Comparison of ENCODE assay signal across 37 cellular contexts in the genomic region with DNA sequence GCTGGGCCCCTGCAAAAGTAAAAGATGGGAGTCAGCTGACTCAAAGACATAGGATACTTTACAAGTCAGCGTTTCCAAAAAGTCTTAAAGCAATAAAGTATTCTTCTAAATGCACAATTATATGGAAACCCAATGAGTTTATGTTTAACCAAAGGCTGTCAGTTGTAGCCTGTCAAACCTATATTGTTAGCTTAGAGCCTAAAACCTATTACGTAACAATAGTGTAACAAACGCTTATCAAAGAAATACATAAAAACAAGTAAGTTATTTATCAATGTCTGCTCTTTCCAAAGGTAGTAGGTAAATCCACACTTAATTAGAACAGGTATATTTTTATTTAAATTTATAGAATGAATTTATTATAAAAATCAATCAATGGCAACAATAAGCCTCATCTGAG.
"Had no signal": no experiment of that assay in that cellular context is flagged by ENCODE, and none has a peak within 500 bp of the region (broad histone marks: within the 10 kb centered on the region; RNA-seq: fewer than 3 reads in every experiment).

No MANE protein-coding gene starts in this region.

- H3K36me3 ChIP-seq: adrenal gland, cardiac muscle cell had no signal

- H3K4me3 Mint-ChIP-seq: activated B cell treated with CpG ODN at 0.5 μM for 24 hours; activated CD4-positive, alpha-beta memory T cell treated with anti-CD3 and anti-CD28 coated beads for 36 hours; activated CD4-positive, alpha-beta T cell treated with anti-CD3 and anti-CD28 coated beads, Interleukin-2, amount 10 ng/mL, durations not matched to agents 24 days and 14 days; activated CD8-positive, alpha-beta T cell treated with anti-CD3 and anti-CD28 coated beads for 36 hours; activated naive CD4-positive, alpha-beta T cell treated with anti-CD3 and anti-CD28 coated beads for 36 hours; activated naive CD8-positive, alpha-beta T cell treated with anti-CD3 and anti-CD28 coated beads for 36 hours; activated T-cell treated with anti-CD3 and anti-CD28 coated beads, Interleukin-2, amount 50 U/mL, for 4 hours; activated T-cell treated with anti-CD3 and anti-CD28 coated beads, Interleukin-2, amount 50 U/mL, for 72 hours; activated T-helper 1 cell treated with anti-CD3 and anti-CD28 coated beads, Interleukin-12 subunit alpha, Interleukin-12 subunit beta, Interleukin-2, Interleukin-4 antibody, amounts not matched to agents 30 ng/mL and 10 ng/mL and 1 ng/mL, durations not matched to agents 14 hours and 24 hours and 36 hours; activated T-helper 17 cell treated with anti-CD3 and anti-CD28 coated beads, Interleukin-2, amount 50 U/mL, for 72 hours; brain; central memory CD8-positive, alpha-beta T cell; T-helper 1 cell treated with Interleukin-12 subunit alpha and Interleukin-12 subunit beta and Interleukin-4 antibody, amounts not matched to agents 30 μg/mL and 1 μg/mL, for 36 hours; T-helper 2 cell treated with Interferon-gamma antibody and Interleukin-4, amounts not matched to agents 5 μg/mL and 100 μg/mL, for 36 hours had no signal

- H3K9me3 Mint-ChIP-seq: activated CD4-positive, alpha-beta memory T cell treated with anti-CD3 and anti-CD28 coated beads for 36 hours; activated CD4-positive, alpha-beta T cell treated with anti-CD3 and anti-CD28 coated beads, Interleukin-2, amount 10 ng/mL, durations not matched to agents 24 days and 14 days; activated CD8-positive, alpha-beta T cell treated with anti-CD3 and anti-CD28 coated beads for 36 hours; activated naive CD4-positive, alpha-beta T cell treated with anti-CD3 and anti-CD28 coated beads for 36 hours; activated naive CD4-positive, alpha-beta T cell treated with anti-CD3 and anti-CD28 coated beads, Interleukin-2, amount 50 U/mL, for 72 hours; activated naive CD8-positive, alpha-beta T cell treated with anti-CD3 and anti-CD28 coated beads for 36 hours; activated T-cell treated with anti-CD3 and anti-CD28 coated beads, Interleukin-2, amount 50 U/mL, for 4 hours; activated T-cell treated with anti-CD3 and anti-CD28 coated beads, Interleukin-2, amount 50 U/mL, for 72 hours; activated T-helper 1 cell treated with anti-CD3 and anti-CD28 coated beads, Interleukin-12 subunit alpha, Interleukin-12 subunit beta, Interleukin-2, Interleukin-4 antibody, amounts not matched to agents 30 ng/mL and 10 ng/mL and 1 ng/mL, durations not matched to agents 14 hours and 24 hours and 36 hours; activated T-helper 17 cell treated with anti-CD3 and anti-CD28 coated beads, Interleukin-2, amount 50 U/mL, for 72 hours; central memory CD8-positive, alpha-beta T cell; T-helper 2 cell treated with Interferon-gamma antibody and Interleukin-4, amounts not matched to agents 5 μg/mL and 100 μg/mL, for 36 hours had no signal

- H3K4me1 ChIP-seq: adrenal gland had no signal

- H3K27ac Mint-ChIP-seq: activated B cell treated with CpG ODN at 0.5 μM for 24 hours; activated CD4-positive, alpha-beta memory T cell treated with anti-CD3 and anti-CD28 coated beads for 36 hours; activated CD4-positive, alpha-beta T cell treated with anti-CD3 and anti-CD28 coated beads, Interleukin-2, amount 10 ng/mL, durations not matched to agents 24 days and 14 days; activated CD8-positive, alpha-beta T cell treated with anti-CD3 and anti-CD28 coated beads for 36 hours; activated naive CD4-positive, alpha-beta T cell treated with anti-CD3 and anti-CD28 coated beads for 36 hours; activated naive CD4-positive, alpha-beta T cell treated with anti-CD3 and anti-CD28 coated beads, Interleukin-2, amount 50 U/mL, for 72 hours; activated naive CD8-positive, alpha-beta T cell treated with anti-CD3 and anti-CD28 coated beads for 36 hours; activated T-cell treated with anti-CD3 and anti-CD28 coated beads, Interleukin-2, amount 50 U/mL, for 72 hours; activated T-helper 1 cell treated with anti-CD3 and anti-CD28 coated beads, Interleukin-12 subunit alpha, Interleukin-12 subunit beta, Interleukin-2, Interleukin-4 antibody, amounts not matched to agents 30 ng/mL and 10 ng/mL and 1 ng/mL, durations not matched to agents 14 hours and 24 hours and 36 hours; activated T-helper 17 cell treated with anti-CD3 and anti-CD28 coated beads, Interleukin-2, amount 50 U/mL, for 72 hours; brain; T-helper 1 cell treated with Interleukin-12 subunit alpha and Interleukin-12 subunit beta and Interleukin-4 antibody, amounts not matched to agents 30 μg/mL and 1 μg/mL, for 36 hours; T-helper 2 cell treated with Interferon-gamma antibody and Interleukin-4, amounts not matched to agents 5 μg/mL and 100 μg/mL, for 36 hours had no signal

- H3K27me3 ChIP-seq: adrenal gland, cardiac muscle cell had no signal

- H3K4me1 Mint-ChIP-seq: activated B cell treated with CpG ODN at 0.5 μM for 24 hours; activated CD4-positive, alpha-beta T cell treated with anti-CD3 and anti-CD28 coated beads, Interleukin-2, amount 10 ng/mL, durations not matched to agents 24 days and 14 days; activated naive CD8-positive, alpha-beta T cell treated with anti-CD3 and anti-CD28 coated beads for 36 hours; activated T-helper 17 cell treated with anti-CD3 and anti-CD28 coated beads, Interleukin-2, amount 50 U/mL, for 72 hours; brain; central memory CD8-positive, alpha-beta T cell had no signal

- DNase-seq: activated B cell treated with CpG ODN at 0.5 μM for 24 hours; activated CD4-positive, alpha-beta memory T cell treated with anti-CD3 and anti-CD28 coated beads for 36 hours; activated CD4-positive, alpha-beta T cell treated with anti-CD3 and anti-CD28 coated beads for 4 hours; activated CD4-positive, alpha-beta T cell treated with anti-CD3 and anti-CD28 coated beads, Interleukin-2, amount 10 ng/mL, durations not matched to agents 24 days and 14 days; activated CD4-positive, alpha-beta T cell treated with anti-CD3 and anti-CD28 coated beads, Interleukin-2, amount 50 U/mL, for 1 hour; activated CD4-positive, alpha-beta T cell treated with anti-CD3 and anti-CD28 coated beads, Interleukin-2, amount 50 U/mL, for 4 hours; activated CD4-positive, CD25-positive, alpha-beta regulatory T cell treated with anti-CD3 and anti-CD28 coated beads, Interleukin-2, amount 50 U/mL, for 72 hours; activated CD8-positive, alpha-beta memory T cell treated with anti-CD3 and anti-CD28 coated beads, Interleukin-2, amount 50 U/mL, for 4 hours; activated CD8-positive, alpha-beta T cell treated with anti-CD3 and anti-CD28 coated beads for 36 hours; activated effector memory CD4-positive, alpha-beta T cell treated with anti-CD3 and anti-CD28 coated beads, Interleukin-2, amount 50 U/mL, for 16 hours; activated gamma-delta T cell treated with Interleukin-2 at 50 U/mL for 16 hours; activated naive CD4-positive, alpha-beta T cell; activated naive CD4-positive, alpha-beta T cell treated with anti-CD3 and anti-CD28 coated beads for 36 hours; activated naive CD4-positive, alpha-beta T cell treated with anti-CD3 and anti-CD28 coated beads, Interleukin-2, amount 50 U/mL, for 16 hours; activated naive CD8-positive, alpha-beta T cell treated with anti-CD3 and anti-CD28 coated beads for 36 hours; activated T-cell treated with anti-CD3 and anti-CD28 coated beads for 4 hours; activated T-cell treated with anti-CD3 and anti-CD28 coated beads, Interleukin-2, amount 50 U/mL, for 1 hour; activated T-cell treated with anti-CD3 and anti-CD28 coated beads, Interleukin-2, amount 50 U/mL, for 4 hours; activated T-cell treated with anti-CD3 and anti-CD28 coated beads, Interleukin-2, amount 50 U/mL, for 72 hours; adrenal gland; amniotic stem cell; aorta; caudate nucleus; cerebellar nuclear complex; T-helper 2 cell; T-helper 9 cell had no signal

- FAIRE-seq: bronchial epithelial cell, TTC549 had no signal

- ATAC-seq: activated CD8-positive, alpha-beta T cell treated with anti-CD3 and anti-CD28 coated beads for 36 hours; activated naive CD4-positive, alpha-beta T cell treated with anti-CD3 and anti-CD28 coated beads, Interleukin-2, amount 50 U/mL, for 72 hours; activated T-cell treated with anti-CD3 and anti-CD28 coated beads, Interleukin-2, amount 50 U/mL, for 4 hours; activated T-cell treated with anti-CD3 and anti-CD28 coated beads, Interleukin-2, amount 50 U/mL, for 72 hours; activated T-helper 17 cell treated with anti-CD3 and anti-CD28 coated beads, Interleukin-2, amount 50 U/mL, for 72 hours had no signal

- H3K27ac ChIP-seq: adrenal gland, cardiac muscle cell, VCaP had no signal

- H3K4me3 ChIP-seq: adrenal gland, cardiac muscle cell had no signal

- H3K27me3 Mint-ChIP-seq: activated B cell treated with CpG ODN at 0.5 μM for 24 hours; activated CD4-positive, alpha-beta memory T cell treated with anti-CD3 and anti-CD28 coated beads for 36 hours; activated CD4-positive, alpha-beta T cell treated with anti-CD3 and anti-CD28 coated beads, Interleukin-2, amount 10 ng/mL, durations not matched to agents 24 days and 14 days; activated CD8-positive, alpha-beta T cell treated with anti-CD3 and anti-CD28 coated beads for 36 hours; activated naive CD8-positive, alpha-beta T cell treated with anti-CD3 and anti-CD28 coated beads for 36 hours; activated T-helper 17 cell treated with anti-CD3 and anti-CD28 coated beads, Interleukin-2, amount 50 U/mL, for 72 hours; brain; central memory CD8-positive, alpha-beta T cell had no signal

- H3K9me3 ChIP-seq: adrenal gland had no signal
